1 cellular context compared by ENCODE assay signal in genomic region chr17:78219396-78220150, GRCh38.
A peak's percentile ranks its signal among the peaks of the same experiment; 100 is the strongest.
TF ChIP-seq lines count a peak whose summit lies in the region.

No MANE protein-coding gene starts in this region.

TF ChIP-seq in K562, 482 proteins besides CTCF, POLR2A, EP300 and RAD21:
- peak; percentile 29; the same call in 1 of the 2 replicates for TF ChIP-seq RBFOX2 (IDR thresholded peaks at IDR 0.05; ENCODE audit: low read depth, low read length)
- TF ChIP-seq SETDB1 (IDR thresholded peaks at IDR 0.05; ENCODE audit: low read length) = no peak
